ENCODE assay signal across 9 cellular contexts in the genomic region with DNA sequence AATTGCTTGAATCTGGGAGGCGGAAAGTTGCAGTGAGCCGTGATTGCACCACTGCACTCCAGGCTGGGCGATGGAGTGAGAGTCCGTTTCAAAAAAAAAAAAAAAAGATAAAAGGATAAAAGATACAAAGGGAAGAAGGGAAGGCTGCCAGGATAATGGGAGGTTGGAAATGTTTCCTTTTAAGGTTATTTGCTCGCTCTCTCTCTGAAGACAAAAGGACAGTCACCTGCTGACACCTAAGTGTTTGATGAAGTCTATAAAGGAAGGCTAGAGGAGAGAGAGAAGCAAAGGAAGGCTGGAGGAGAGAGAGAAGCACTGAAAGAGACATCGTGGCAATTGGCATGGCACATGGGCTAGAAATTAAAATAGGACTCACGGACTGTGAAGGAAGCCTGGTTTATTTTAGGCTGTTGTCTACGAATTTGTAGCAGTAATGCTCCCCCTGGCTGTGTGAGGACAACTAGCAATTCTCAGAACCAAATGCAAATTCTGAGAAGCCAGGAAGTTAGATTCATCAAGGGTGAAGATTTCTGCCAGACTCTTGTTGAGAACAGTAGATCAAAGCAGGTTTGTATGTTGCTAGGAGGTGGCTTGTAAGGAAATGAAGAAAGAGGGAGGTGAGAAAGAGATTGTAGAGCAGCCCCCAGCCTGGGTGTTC.
A peak's percentile ranks its signal among the peaks of the same experiment; 100 is the strongest.
DNase-seq lines count a peak whose midpoint lies in the region; ATAC-seq and TF ChIP-seq lines count a peak whose summit lies in the region.
"Had no signal": no experiment of that assay in that cellular context is flagged by ENCODE, and none has a peak within 500 bp of the region (broad histone marks: within the 10 kb centered on the region; RNA-seq: fewer than 3 reads in every experiment).

No MANE protein-coding gene starts in this region.

- peak overlapping the region; percentile 4 for H3K27ac Mint-ChIP-seq in stimulated activated effector memory CD8-positive, alpha-beta T cell treated with anti-CD3 and anti-CD28 coated beads, Interleukin-12 subunit alpha, Interleukin-12 subunit beta, amount 100 ng/mL, for 72 hours

- H3K4me3 Mint-ChIP-seq in stimulated activated effector memory CD8-positive, alpha-beta T cell treated with anti-CD3 and anti-CD28 coated beads, Interleukin-12 subunit alpha, Interleukin-12 subunit beta, amount 100 ng/mL, for 72 hours: peak overlapping the region; percentile 2

- peak; percentile 8 for DNase-seq in NCI-H510A treated with DMSO at 0.1 percent for 48 hours (lab: John Stamatoyannopoulos, UW)
- no peak for DNase-seq in NCI-H510A (lab: John Stamatoyannopoulos, UW)
- peak; percentile 17 for DNase-seq in NOMO-1 treated with DMSO at 0.1 percent for 48 hours (lab: John Stamatoyannopoulos, UW; ENCODE audit: unreplicated experiment)
- DNase-seq in epithelial cell of esophagus (ENCODE audit: low read depth): peak; percentile 18
- no peak for DNase-seq in stimulated activated effector memory CD8-positive, alpha-beta T cell treated with anti-CD3 and anti-CD28 coated beads, Interleukin-12 subunit alpha, Interleukin-12 subunit beta, amount 100 ng/mL, for 72 hours (ENCODE audit: low spot score in 2 of 2)
- no peak for DNase-seq in lower leg skin (ENCODE audit: low spot score in 2 of 2)
- DNase-seq: NCI-H146 had no signal

- peak; percentile 80 for ATAC-seq in stimulated activated effector memory CD8-positive, alpha-beta T cell treated with anti-CD3 and anti-CD28 coated beads, Interleukin-12 subunit alpha, Interleukin-12 subunit beta, amount 100 ng/mL, for 72 hours
- ATAC-seq in HG03039 (IDR thresholded peaks at IDR 0.05; ENCODE audit: unreplicated experiment) (no peak), HG03095 (IDR thresholded peaks at IDR 0.05; ENCODE audit: unreplicated experiment) (no peak)

- H3K4me3 ChIP-seq in epithelial cell of esophagus (ENCODE audit: low read length) (no peak overlapping the region), lower leg skin (ENCODE audit: low read depth, poor library complexity, severe bottlenecking) (no peak overlapping the region)

- intact Hi-C loops in lower leg skin (cut with DNase I; ENCODE audit: low total_unique reads): no loop called here

- no peaks in the 10 kb centered on the region for H3K36me3 Mint-ChIP-seq in stimulated activated effector memory CD8-positive, alpha-beta T cell treated with anti-CD3 and anti-CD28 coated beads, Interleukin-12 subunit alpha, Interleukin-12 subunit beta, amount 100 ng/mL, for 72 hours

- peaks cover 15% of the 10 kb centered on the region for H3K9me3 Mint-ChIP-seq in stimulated activated effector memory CD8-positive, alpha-beta T cell treated with anti-CD3 and anti-CD28 coated beads, Interleukin-12 subunit alpha, Interleukin-12 subunit beta, amount 100 ng/mL, for 72 hours

- no peak for TF ChIP-seq POLR2A in lower leg skin (IDR thresholded peaks at IDR 0.05)

- WGBS in lower leg skin, 2 donors: 58 to 62% methylated on average over 8 of the region's 8 CpGs

- TF ChIP-seq CTCF in epithelial cell of esophagus (IDR thresholded peaks at IDR 0.05; ENCODE audit: insufficient read depth, low read depth, low read length, missing control alignments) (peak; percentile 35), lower leg skin (IDR thresholded peaks at IDR 0.05) (no peak)

- H3K4me1 Mint-ChIP-seq in stimulated activated effector memory CD8-positive, alpha-beta T cell treated with anti-CD3 and anti-CD28 coated beads, Interleukin-12 subunit alpha, Interleukin-12 subunit beta, amount 100 ng/mL, for 72 hours: peaks cover 19% of the 10 kb centered on the region

Comparison
In these comparisons a context has a peak if more than half of its experiments do, and no peak if none do; other contexts are left out.
1. DNase-seq: peak in NCI-H510A treated with DMSO at 0.1 percent for 48 hours (single experiment), NOMO-1 treated with DMSO at 0.1 percent for 48 hours (single experiment) and epithelial cell of esophagus (single experiment); none in NCI-H510A (single experiment), stimulated activated effector memory CD8-positive, alpha-beta T cell treated with anti-CD3 and anti-CD28 coated beads, Interleukin-12 subunit alpha, Interleukin-12 subunit beta, amount 100 ng/mL, for 72 hours (0 of 2) and lower leg skin (0 of 2).